ENCODE assay signal across 25 cellular contexts in the genomic region with DNA sequence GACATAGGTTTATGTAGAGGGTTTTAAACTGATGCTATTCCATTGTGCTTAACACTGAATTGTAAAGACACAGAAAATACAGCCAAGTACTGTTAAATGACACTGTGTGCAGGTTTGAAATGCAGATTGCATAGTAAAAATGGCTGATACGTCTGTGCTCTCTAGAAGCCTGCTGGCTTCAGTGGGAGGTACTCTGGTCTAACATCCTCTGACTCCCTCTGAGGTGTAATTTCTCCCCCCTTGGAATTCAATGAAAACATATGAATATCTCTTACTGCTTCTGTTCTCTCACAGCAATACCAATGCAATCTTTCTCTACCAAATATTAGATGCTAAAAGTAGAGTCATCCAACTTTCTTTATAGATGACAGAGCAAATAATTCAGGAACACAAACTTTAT.
"Had no signal": no experiment of that assay in that cellular context is flagged by ENCODE, and none has a peak within 500 bp of the region (broad histone marks: within the 10 kb centered on the region; RNA-seq: fewer than 3 reads in every experiment).

No MANE protein-coding gene starts in this region.

- H3K36me3 ChIP-seq: left lung, pancreas, right atrium auricular region, spleen, suprapubic skin, tibial nerve had no signal

- H3K27ac Mint-ChIP-seq: activated CD4-positive, alpha-beta memory T cell treated with anti-CD3 and anti-CD28 coated beads, Interleukin-2, amount 10 ng/mL, durations not matched to agents 7 days and 5 days; activated CD4-positive, alpha-beta T cell treated with anti-CD3 and anti-CD28 coated beads, Interleukin-2, amount 10 ng/mL, durations not matched to agents 24 days and 14 days; activated naive CD4-positive, alpha-beta T cell treated with anti-CD3 and anti-CD28 coated beads, Interleukin-2, amount 50 U/mL, for 24 hours; mesothelial cell of epicardium; natural killer cell; stimulated activated naive CD8-positive, alpha-beta T cell treated with anti-CD3 and anti-CD28 coated beads, Interleukin-15, amount 100 ng/mL, for 72 hours; T-helper 17 cell had no signal

- ATAC-seq: activated CD4-positive, CD25-positive, alpha-beta regulatory T cell treated with anti-CD3 and anti-CD28 coated beads, Interleukin-2, amount 50 U/mL, for 24 hours; body of pancreas; left lung; natural killer cell; pancreas; psoas muscle; stimulated activated naive CD8-positive, alpha-beta T cell treated with anti-CD3 and anti-CD28 coated beads, Interleukin-15, amount 100 ng/mL, for 72 hours; T-helper 17 cell had no signal

- H3K27me3 ChIP-seq: body of pancreas, left lung, pancreas, right atrium auricular region, spleen, suprapubic skin, tibial nerve had no signal

- DNase-seq: activated CD4-positive, alpha-beta memory T cell treated with anti-CD3 and anti-CD28 coated beads, Interleukin-2, amount 10 ng/mL, durations not matched to agents 7 days and 5 days; activated CD4-positive, alpha-beta T cell treated with anti-CD3 and anti-CD28 coated beads, Interleukin-2, amount 10 ng/mL, durations not matched to agents 24 days and 14 days; activated effector memory CD4-positive, alpha-beta T cell treated with anti-CD3 and anti-CD28 coated beads, Interleukin-2, amount 50 U/mL, for 16 hours; activated T-cell treated with anti-CD3 and anti-CD28 coated beads for 4 hours; anterior cingulate cortex; body of pancreas; dermis blood vessel endothelial cell; effector memory CD4-positive, alpha-beta T cell; kidney glomerular epithelial cell; left lung; natural killer cell; pancreas; psoas muscle; spleen; stimulated activated CD4-positive, alpha-beta T cell treated with anti-CD3 and anti-CD28 coated beads, Interleukin-4, amount 100 ng/mL, for 4 hours; stimulated activated naive CD8-positive, alpha-beta T cell treated with anti-CD3 and anti-CD28 coated beads, Interleukin-15, amount 100 ng/mL, for 72 hours; T-helper 17 cell had no signal

- H3K9me3 ChIP-seq: body of pancreas, left lung, pancreas, psoas muscle, right atrium auricular region, spleen, suprapubic skin, tibial nerve had no signal

- H3K9me3 Mint-ChIP-seq: activated CD4-positive, alpha-beta memory T cell treated with anti-CD3 and anti-CD28 coated beads, Interleukin-2, amount 10 ng/mL, durations not matched to agents 7 days and 5 days; activated CD4-positive, alpha-beta T cell treated with anti-CD3 and anti-CD28 coated beads, Interleukin-2, amount 10 ng/mL, durations not matched to agents 24 days and 14 days; activated naive CD4-positive, alpha-beta T cell treated with anti-CD3 and anti-CD28 coated beads, Interleukin-2, amount 50 U/mL, for 24 hours; mesothelial cell of epicardium; natural killer cell; stimulated activated naive CD8-positive, alpha-beta T cell treated with anti-CD3 and anti-CD28 coated beads, Interleukin-15, amount 100 ng/mL, for 72 hours had no signal

- H3K4me3 Mint-ChIP-seq: activated CD4-positive, alpha-beta memory T cell treated with anti-CD3 and anti-CD28 coated beads, Interleukin-2, amount 10 ng/mL, durations not matched to agents 7 days and 5 days; activated CD4-positive, alpha-beta T cell treated with anti-CD3 and anti-CD28 coated beads, Interleukin-2, amount 10 ng/mL, durations not matched to agents 24 days and 14 days; activated naive CD4-positive, alpha-beta T cell treated with anti-CD3 and anti-CD28 coated beads, Interleukin-2, amount 50 U/mL, for 24 hours; mesothelial cell of epicardium; natural killer cell; stimulated activated naive CD8-positive, alpha-beta T cell treated with anti-CD3 and anti-CD28 coated beads, Interleukin-15, amount 100 ng/mL, for 72 hours; T-helper 17 cell had no signal

- H3K36me3 Mint-ChIP-seq: activated naive CD4-positive, alpha-beta T cell treated with anti-CD3 and anti-CD28 coated beads, Interleukin-2, amount 50 U/mL, for 24 hours; mesothelial cell of epicardium; natural killer cell had no signal

- H3K4me1 ChIP-seq: body of pancreas, pancreas, psoas muscle, right atrium auricular region, suprapubic skin had no signal

- H3K27me3 Mint-ChIP-seq: activated CD4-positive, alpha-beta memory T cell treated with anti-CD3 and anti-CD28 coated beads, Interleukin-2, amount 10 ng/mL, durations not matched to agents 7 days and 5 days; activated CD4-positive, alpha-beta T cell treated with anti-CD3 and anti-CD28 coated beads, Interleukin-2, amount 10 ng/mL, durations not matched to agents 24 days and 14 days; activated naive CD4-positive, alpha-beta T cell treated with anti-CD3 and anti-CD28 coated beads, Interleukin-2, amount 50 U/mL, for 24 hours; stimulated activated naive CD8-positive, alpha-beta T cell treated with anti-CD3 and anti-CD28 coated beads, Interleukin-15, amount 100 ng/mL, for 72 hours; T-helper 17 cell had no signal

- H3K4me3 ChIP-seq: body of pancreas, left lung, lung, pancreas, psoas muscle, right atrium auricular region, spleen, suprapubic skin, tibial nerve had no signal

- FAIRE-seq: frontal cortex, pancreas had no signal

- H3K27ac ChIP-seq: body of pancreas, left lung, pancreas, psoas muscle, right atrium auricular region, suprapubic skin, tibial nerve had no signal
